In genomic region chr7:140696679-140697446, GRCh38 we compare ENCODE assay signal across 8 cellular contexts. TPM values are rescaled to one million over a fixed set of nuclear protein-coding genes. Genes with fewer than 3 reads are reported as not detected.
DNase-seq lines count a peak whose midpoint lies in the region; ATAC-seq and FAIRE-seq lines count a peak whose summit lies in the region.

TSS of gene NDUFB2 (plus strand) at chr7:140696708. CDS start at chr7:140696745, 37 bp downstream.

- H3K4me3 Mint-ChIP-seq in naive B cell, result peak within 1 kb of the TSS; percentile 93 to 100 (median 98)

- H3K4me1 Mint-ChIP-seq in naive B cell, result peaks cover 29 to 46% (median 41%) of the 10 kb centered on the region in 3 donors

- no peaks in the 10 kb centered on the region for H3K27me3 Mint-ChIP-seq in naive B cell

- H3K27ac Mint-ChIP-seq in naive B cell, result peak within 1 kb of the TSS; percentile 94 to 99 (median 98)

- no peaks in the 10 kb centered on the region for H3K9me3 Mint-ChIP-seq in naive B cell

- peak; percentile 94 for ATAC-seq in GM21390 (IDR thresholded peaks at IDR 0.05; ENCODE audit: unreplicated experiment)
- peak; percentile 85 to 87 for ATAC-seq in naive B cell (ENCODE audit: low read depth in 2 of 2)

- DNase-seq in DMS53 (lab: John Stamatoyannopoulos, UW) (peak; percentile 95), HTR-8/SVneo (ENCODE audit: insufficient read length, low spot score) (peak; percentile 72), OCI-M1 (lab: John Stamatoyannopoulos, UW) (peak; percentile 85), activated T-helper 1 cell treated with Interleukin-2 at 50 U/mL for 16 hours (ENCODE audit: low read depth) (peak; percentile 57), fibroblast of gingiva (ENCODE audit: low read depth) (peak; percentile 74), naive B cell (peak; percentile 88)
- peak; percentile 62 to 93 (median 88) for DNase-seq in stimulated activated naive CD4-positive, alpha-beta T cell (lab: John Stamatoyannopoulos, UW)

- no peak for FAIRE-seq in HTR-8/SVneo (lab: Jason Lieb, UNC)

- peaks cover 4 to 15% of the 10 kb centered on the region in 2 donors for H3K36me3 Mint-ChIP-seq in naive B cell

RNA-seq across cellular contexts. Expression of gene NDUFB2, which starts in this region (rescaled TPM):
- polyA plus RNA-seq in naive B cell (ENCODE audit: low read depth in 6 of 6), result 100 to 1,000 TPM; 298 to 433 (median 362) TPM

Comparison
In these comparisons a context has a peak if more than half of its experiments do, and no peak if none do; other contexts are left out.
1. Peak in every context shown above with its lines: DNase-seq and ATAC-seq.